8 cellular contexts compared by ENCODE assay signal in the genomic region with DNA sequence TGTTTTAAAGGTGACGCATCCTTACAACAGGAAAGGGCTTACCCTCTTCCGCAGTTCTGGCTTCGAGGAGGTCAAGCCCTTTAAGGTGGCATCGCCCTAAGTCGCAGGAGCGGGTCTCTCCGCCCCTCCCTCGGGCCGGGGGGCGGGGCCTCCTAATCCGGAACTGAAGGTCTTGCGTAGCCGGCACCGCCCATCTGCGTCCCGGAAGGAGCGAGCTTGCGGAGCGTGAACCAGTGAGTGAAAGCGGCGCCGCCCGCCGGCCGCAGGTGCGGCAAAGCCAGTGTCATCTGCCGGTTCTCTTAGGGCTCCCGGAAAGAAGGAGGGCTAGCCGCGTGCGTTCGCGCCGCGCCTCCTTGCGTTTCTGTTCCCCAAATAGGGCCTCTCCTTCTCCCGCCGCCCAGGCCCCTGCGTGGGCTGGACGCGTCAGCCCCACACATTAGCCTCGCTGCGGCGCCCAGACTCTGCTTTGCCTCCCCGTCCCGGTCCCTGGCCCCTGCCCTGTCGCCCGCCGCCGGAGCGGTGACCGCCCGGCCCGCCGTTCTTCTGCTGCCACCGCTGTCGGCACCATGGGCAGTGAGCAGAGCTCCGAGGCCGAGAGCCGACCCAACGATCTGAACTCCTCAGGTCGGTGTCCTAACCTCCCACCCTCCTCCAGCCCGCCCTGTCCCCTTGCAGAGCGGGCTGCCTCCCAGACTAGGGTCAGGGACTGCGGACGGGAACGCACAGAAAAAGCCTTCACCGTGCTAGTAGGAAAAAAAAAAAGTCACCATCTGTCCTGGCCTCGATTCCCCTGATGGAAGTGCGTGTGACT.
A peak's percentile ranks its signal among the peaks of the same experiment; 100 is the strongest.
DNase-seq lines count a peak whose midpoint lies in the region; ATAC-seq and FAIRE-seq lines count a peak whose summit lies in the region.

A gene (plus strand): TSS at position 193 of the 811 bp plus-strand sequence. CDS start 374 bp downstream, at position 567.

- H3K27ac ChIP-seq in BLaER1, result peak within 1 kb of the TSS; percentile 97
- H3K27ac ChIP-seq in cingulate gyrus (ENCODE audit: low read depth, low read length), result peak within 1 kb of the TSS; percentile 98

- peak within 1 kb of the TSS; percentile 94 for H3K9ac ChIP-seq in BLaER1

- H3K36me3 ChIP-seq in BLaER1, result no peaks in the 10 kb centered on the region

- no peaks in the 10 kb centered on the region for H3K9me3 ChIP-seq in BLaER1

- peak; percentile 98 for FAIRE-seq in GM19239 (lab: Jason Lieb, UNC)

- peak within 1 kb of the TSS; percentile 90 for H3K4me2 ChIP-seq in BLaER1

- peak; percentile 82 for ATAC-seq in HG03457 (IDR thresholded peaks at IDR 0.05; ENCODE audit: unreplicated experiment)

- H4K20me1 ChIP-seq in BLaER1, result no peaks in the 10 kb centered on the region

- H3K27me3 ChIP-seq in BLaER1, result no peaks in the 10 kb centered on the region

- peaks cover 33% of the 10 kb centered on the region for H3K4me1 ChIP-seq in BLaER1

- DNase-seq in GM19239 (ENCODE audit: insufficient read length, low spot score) (peak; percentile 87), NCI-H524 (lab: John Stamatoyannopoulos, UW) (peak; percentile 87 to 97), kidney glomerular epithelial cell (lab: John Stamatoyannopoulos, UW) (peak; percentile 89)
- DNase-seq in activated CD4-positive, alpha-beta T cell treated with anti-CD3 and anti-CD28 coated beads for 4 hours, result peak; percentile 98
- DNase-seq in stimulated activated CD4-positive, alpha-beta T cell treated with anti-CD3 and anti-CD28 coated beads, Interleukin-1b, Interleukin-23, amount 100 ng/mL, for 1 hour (ENCODE audit: low read depth in 2 of 2), result peak; percentile 94 to 95

- H3K4me3 ChIP-seq in BLaER1, result peak within 1 kb of the TSS; percentile 86

Comparison
In these comparisons a context has a peak if more than half of its experiments do, and no peak if none do; other contexts are left out.
1. Peak in every context shown above with its lines: DNase-seq, ATAC-seq, H3K4me3 ChIP-seq and H3K27ac ChIP-seq.